ENCODE assay signal across 1 cellular context in the genomic region with DNA sequence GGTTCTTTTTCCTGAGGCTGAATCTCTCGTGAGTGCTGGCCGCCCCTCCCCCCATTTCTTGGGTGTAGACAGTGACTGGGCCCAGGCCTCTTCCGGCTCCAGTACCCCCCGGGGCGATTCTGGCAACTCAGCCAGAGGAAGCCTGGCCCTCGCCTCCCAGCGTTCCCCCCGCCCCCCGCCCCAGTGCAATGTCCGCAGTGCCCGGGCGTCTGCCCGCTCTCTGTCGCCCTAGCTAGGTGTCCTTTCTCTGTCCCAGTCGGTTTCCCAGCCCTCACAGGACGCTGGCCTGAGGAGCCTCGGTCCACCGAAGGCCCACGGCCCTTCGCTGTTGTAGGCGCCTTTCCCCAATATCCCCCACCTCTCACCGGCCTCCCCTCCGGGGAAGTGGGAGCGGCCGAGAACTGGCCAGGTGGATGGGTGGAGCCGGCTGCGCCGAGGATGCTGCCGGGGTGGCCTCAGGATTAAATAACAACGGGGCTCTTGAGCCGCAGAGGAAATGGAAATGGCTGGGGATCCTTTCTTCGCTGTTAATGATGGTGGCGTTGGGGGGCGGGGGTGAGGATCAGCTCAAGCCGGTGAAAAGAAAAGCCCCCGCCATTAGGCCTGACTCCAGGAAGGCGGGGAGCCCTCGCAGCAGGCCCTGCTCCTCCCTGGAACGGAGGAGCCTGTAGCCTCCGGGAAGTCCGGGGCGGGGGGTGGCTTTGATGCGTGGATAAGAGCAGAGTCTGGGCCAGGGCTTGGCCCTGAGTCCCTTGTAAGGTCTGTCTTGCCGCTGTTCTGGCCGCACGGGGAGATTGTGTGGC.
A peak's percentile ranks its signal among the peaks of the same experiment; 100 is the strongest.
TF ChIP-seq lines count a peak whose summit lies in the region.

No MANE protein-coding gene starts in this region.

TF ChIP-seq in HepG2, 621 proteins besides CTCF, POLR2A, EP300 and RAD21 (continued from another document and continues in another):
- 0 out of 2 replicates have a peak, but pooled peaks have one; percentile 27 for TF ChIP-seq ZNF441 (CRISPR knock-in tag; IDR thresholded peaks at IDR 0.05; ENCODE audit: borderline replicate concordance)
- TF ChIP-seq, protein P1, sequence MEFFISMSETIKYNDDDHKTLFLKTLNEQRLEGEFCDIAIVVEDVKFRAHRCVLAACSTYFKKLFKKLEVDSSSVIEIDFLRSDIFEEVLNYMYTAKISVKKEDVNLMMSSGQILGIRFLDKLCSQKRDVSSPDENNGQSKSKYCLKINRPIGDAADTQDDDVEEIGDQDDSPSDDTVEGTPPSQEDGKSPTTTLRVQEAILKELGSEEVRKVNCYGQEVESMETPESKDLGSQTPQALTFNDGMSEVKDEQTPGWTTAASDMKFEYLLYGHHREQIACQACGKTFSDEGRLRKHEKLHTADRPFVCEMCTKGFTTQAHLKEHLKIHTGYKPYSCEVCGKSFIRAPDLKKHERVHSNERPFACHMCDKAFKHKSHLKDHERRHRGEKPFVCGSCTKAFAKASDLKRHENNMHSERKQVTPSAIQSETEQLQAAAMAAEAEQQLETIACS (CRISPR knock-in tag; IDR thresholded peaks at IDR 0.05): no peak
- TF ChIP-seq POLR2G (IDR thresholded peaks at IDR 0.05; ENCODE audit: low read depth, low read length): peak; percentile 71
- TF ChIP-seq EZH2 (conservative IDR thresholded peaks at IDR 0.05; ENCODE audit: low read depth, low read length): no peak
- no peak for TF ChIP-seq ZNF775 (CRISPR knock-in tag; IDR thresholded peaks at IDR 0.05; ENCODE audit: borderline replicate concordance)
- no peak for TF ChIP-seq HOXA5 (CRISPR knock-in tag; IDR thresholded peaks at IDR 0.05)
- 0 out of 2 replicates have a peak, but pooled peaks have one; percentile 58 for TF ChIP-seq WIZ (CRISPR knock-in tag; IDR thresholded peaks at IDR 0.05)
- no peak for TF ChIP-seq NFE2 (CRISPR knock-in tag; IDR thresholded peaks at IDR 0.05)
- peak; percentile 8; the same call in 1 of the 2 replicates for TF ChIP-seq KAT7 (CRISPR knock-in tag; IDR thresholded peaks at IDR 0.05; ENCODE audit: borderline replicate concordance)
- TF ChIP-seq HDAC6 (IDR thresholded peaks at IDR 0.05; ENCODE audit: low read depth, low read length): no peak
- TF ChIP-seq, protein P2, sequence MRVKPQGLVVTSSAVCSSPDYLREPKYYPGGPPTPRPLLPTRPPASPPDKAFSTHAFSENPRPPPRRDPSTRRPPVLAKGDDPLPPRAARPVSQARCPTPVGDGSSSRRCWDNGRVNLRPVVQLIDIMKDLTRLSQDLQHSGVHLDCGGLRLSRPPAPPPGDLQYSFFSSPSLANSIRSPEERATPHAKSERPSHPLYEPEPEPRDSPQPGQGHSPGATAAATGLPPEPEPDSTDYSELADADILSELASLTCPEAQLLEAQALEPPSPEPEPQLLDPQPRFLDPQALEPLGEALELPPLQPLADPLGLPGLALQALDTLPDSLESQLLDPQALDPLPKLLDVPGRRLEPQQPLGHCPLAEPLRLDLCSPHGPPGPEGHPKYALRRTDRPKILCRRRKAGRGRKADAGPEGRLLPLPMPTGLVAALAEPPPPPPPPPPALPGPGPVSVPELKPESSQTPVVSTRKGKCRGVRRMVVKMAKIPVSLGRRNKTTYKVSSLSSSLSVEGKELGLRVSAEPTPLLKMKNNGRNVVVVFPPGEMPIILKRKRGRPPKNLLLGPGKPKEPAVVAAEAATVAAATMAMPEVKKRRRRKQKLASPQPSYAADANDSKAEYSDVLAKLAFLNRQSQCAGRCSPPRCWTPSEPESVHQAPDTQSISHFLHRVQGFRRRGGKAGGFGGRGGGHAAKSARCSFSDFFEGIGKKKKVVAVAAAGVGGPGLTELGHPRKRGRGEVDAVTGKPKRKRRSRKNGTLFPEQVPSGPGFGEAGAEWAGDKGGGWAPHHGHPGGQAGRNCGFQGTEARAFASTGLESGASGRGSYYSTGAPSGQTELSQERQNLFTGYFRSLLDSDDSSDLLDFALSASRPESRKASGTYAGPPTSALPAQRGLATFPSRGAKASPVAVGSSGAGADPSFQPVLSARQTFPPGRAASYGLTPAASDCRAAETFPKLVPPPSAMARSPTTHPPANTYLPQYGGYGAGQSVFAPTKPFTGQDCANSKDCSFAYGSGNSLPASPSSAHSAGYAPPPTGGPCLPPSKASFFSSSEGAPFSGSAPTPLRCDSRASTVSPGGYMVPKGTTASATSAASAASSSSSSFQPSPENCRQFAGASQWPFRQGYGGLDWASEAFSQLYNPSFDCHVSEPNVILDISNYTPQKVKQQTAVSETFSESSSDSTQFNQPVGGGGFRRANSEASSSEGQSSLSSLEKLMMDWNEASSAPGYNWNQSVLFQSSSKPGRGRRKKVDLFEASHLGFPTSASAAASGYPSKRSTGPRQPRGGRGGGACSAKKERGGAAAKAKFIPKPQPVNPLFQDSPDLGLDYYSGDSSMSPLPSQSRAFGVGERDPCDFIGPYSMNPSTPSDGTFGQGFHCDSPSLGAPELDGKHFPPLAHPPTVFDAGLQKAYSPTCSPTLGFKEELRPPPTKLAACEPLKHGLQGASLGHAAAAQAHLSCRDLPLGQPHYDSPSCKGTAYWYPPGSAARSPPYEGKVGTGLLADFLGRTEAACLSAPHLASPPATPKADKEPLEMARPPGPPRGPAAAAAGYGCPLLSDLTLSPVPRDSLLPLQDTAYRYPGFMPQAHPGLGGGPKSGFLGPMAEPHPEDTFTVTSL (CRISPR knock-in tag; IDR thresholded peaks at IDR 0.05; ENCODE audit: borderline replicate concordance): peak; percentile 46; the same call in 1 of the 2 replicates
- no peak for TF ChIP-seq KLF11 (CRISPR knock-in tag; IDR thresholded peaks at IDR 0.05)
- TF ChIP-seq ZNF773 (CRISPR knock-in tag; IDR thresholded peaks at IDR 0.05; ENCODE audit: borderline replicate concordance): no peak
- no peak for TF ChIP-seq ZNF253 (CRISPR knock-in tag; IDR thresholded peaks at IDR 0.05; ENCODE audit: borderline replicate concordance)
- no peak; the same call in 1 of the 2 replicates for TF ChIP-seq BRD4 (CRISPR knock-in tag; IDR thresholded peaks at IDR 0.05)
- no peak for TF ChIP-seq NR2F6 (IDR thresholded peaks at IDR 0.05)
- TF ChIP-seq NR2F6 (CRISPR knock-in tag; IDR thresholded peaks at IDR 0.05): no peak
- peak; percentile 68 for TF ChIP-seq HDAC1 (CRISPR knock-in tag; IDR thresholded peaks at IDR 0.05)
- no peak for TF ChIP-seq ZNF33B (CRISPR knock-in tag; IDR thresholded peaks at IDR 0.05)
- no peak for TF ChIP-seq CHD4 (IDR thresholded peaks at IDR 0.05; ENCODE audit: borderline replicate concordance, low read length)
- no peak for TF ChIP-seq ZNF569 (CRISPR knock-in tag; IDR thresholded peaks at IDR 0.05; ENCODE audit: borderline replicate concordance)
- peak; percentile 23; the same call in 1 of the 2 replicates for TF ChIP-seq TBX2 (CRISPR knock-in tag; IDR thresholded peaks at IDR 0.05; ENCODE audit: borderline replicate concordance)
- TF ChIP-seq ATRX (CRISPR knock-in tag; IDR thresholded peaks at IDR 0.05; ENCODE audit: borderline replicate concordance): no peak
- no peak for TF ChIP-seq AFF4 (CRISPR knock-in tag; IDR thresholded peaks at IDR 0.05)
- TF ChIP-seq DR1 (CRISPR knock-in tag; IDR thresholded peaks at IDR 0.05): no peak
- TF ChIP-seq IKZF4 (CRISPR knock-in tag; IDR thresholded peaks at IDR 0.05; ENCODE audit: borderline replicate concordance, low read depth, not compliant biosample characterization): peak; percentile 16
- TF ChIP-seq ZNF740 (CRISPR knock-in tag; IDR thresholded peaks at IDR 0.05): no peak; the same call in 1 of the 2 replicates
- TF ChIP-seq PPARG (CRISPR knock-in tag; conservative IDR thresholded peaks at IDR 0.05): no peak
- TF ChIP-seq, protein P3, sequence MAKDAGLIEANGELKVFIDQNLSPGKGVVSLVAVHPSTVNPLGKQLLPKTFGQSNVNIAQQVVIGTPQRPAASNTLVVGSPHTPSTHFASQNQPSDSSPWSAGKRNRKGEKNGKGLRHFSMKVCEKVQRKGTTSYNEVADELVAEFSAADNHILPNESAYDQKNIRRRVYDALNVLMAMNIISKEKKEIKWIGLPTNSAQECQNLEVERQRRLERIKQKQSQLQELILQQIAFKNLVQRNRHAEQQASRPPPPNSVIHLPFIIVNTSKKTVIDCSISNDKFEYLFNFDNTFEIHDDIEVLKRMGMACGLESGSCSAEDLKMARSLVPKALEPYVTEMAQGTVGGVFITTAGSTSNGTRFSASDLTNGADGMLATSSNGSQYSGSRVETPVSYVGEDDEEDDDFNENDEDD (CRISPR knock-in tag; IDR thresholded peaks at IDR 0.05; ENCODE audit: borderline replicate concordance): no peak
- TF ChIP-seq SRF (IDR thresholded peaks at IDR 0.05; ENCODE audit: low read depth, low read length): no peak
- 0 out of 2 replicates have a peak, but pooled peaks have one; percentile 17 for TF ChIP-seq ZBTB7A (CRISPR knock-in tag; IDR thresholded peaks at IDR 0.05)
- no peak for TF ChIP-seq ZNF768 (CRISPR knock-in tag; IDR thresholded peaks at IDR 0.05)
- TF ChIP-seq RXRB (CRISPR knock-in tag; IDR thresholded peaks at IDR 0.05; ENCODE audit: borderline replicate concordance): no peak; the same call in 1 of the 2 replicates
- TF ChIP-seq, protein P4, sequence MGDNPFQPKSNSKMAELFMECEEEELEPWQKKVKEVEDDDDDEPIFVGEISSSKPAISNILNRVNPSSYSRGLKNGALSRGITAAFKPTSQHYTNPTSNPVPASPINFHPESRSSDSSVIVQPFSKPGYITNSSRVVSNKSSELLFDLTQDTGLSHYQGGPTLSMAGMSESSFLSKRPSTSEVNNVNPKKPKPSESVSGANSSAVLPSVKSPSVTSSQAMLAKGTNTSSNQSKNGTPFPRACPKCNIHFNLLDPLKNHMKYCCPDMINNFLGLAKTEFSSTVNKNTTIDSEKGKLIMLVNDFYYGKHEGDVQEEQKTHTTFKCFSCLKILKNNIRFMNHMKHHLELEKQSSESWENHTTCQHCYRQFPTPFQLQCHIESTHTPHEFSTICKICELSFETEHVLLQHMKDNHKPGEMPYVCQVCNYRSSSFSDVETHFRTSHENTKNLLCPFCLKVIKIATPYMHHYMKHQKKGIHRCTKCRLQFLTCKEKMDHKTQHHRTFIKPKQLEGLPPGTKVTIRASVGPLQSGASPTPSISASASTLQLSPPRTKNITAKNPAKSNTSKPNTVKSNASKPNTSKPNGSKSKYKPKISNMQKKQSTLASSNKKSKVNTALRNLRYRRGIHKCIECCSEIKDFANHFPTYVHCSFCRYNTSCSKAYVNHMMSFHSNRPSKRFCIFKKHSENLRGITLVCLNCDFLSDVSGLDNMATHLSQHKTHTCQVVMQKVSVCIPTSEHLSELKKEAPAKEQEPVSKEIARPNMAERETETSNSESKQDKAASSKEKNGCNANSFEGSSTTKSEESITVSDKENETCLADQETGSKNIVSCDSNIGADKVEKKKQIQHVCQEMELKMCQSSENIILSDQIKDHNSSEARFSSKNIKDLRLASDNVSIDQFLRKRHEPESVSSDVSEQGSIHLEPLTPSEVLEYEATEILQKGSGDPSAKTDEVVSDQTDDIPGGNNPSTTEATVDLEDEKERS (CRISPR knock-in tag; IDR thresholded peaks at IDR 0.05): peak; percentile 2
- TF ChIP-seq ZNF776 (CRISPR knock-in tag; IDR thresholded peaks at IDR 0.05): no peak
- TF ChIP-seq ZNF205 (CRISPR knock-in tag; IDR thresholded peaks at IDR 0.05): no peak
- no peak for TF ChIP-seq ZNF44 (CRISPR knock-in tag; IDR thresholded peaks at IDR 0.05)
- TF ChIP-seq AGO2 (optimal IDR thresholded peaks at IDR 0.05; ENCODE audit: low read depth, low read length): peak; percentile 86
- peak; percentile 23; the same call in 1 of the 2 replicates for TF ChIP-seq IRF2 (CRISPR knock-in tag; IDR thresholded peaks at IDR 0.05)
- no peak for TF ChIP-seq NRL (CRISPR knock-in tag; IDR thresholded peaks at IDR 0.05; ENCODE audit: borderline replicate concordance)
- TF ChIP-seq SKI (IDR thresholded peaks at IDR 0.05; ENCODE audit: partially characterized antibody): no peak
- TF ChIP-seq JUN (CRISPR knock-in tag; IDR thresholded peaks at IDR 0.05): no peak
- no peak for TF ChIP-seq MEIS2 (CRISPR knock-in tag; IDR thresholded peaks at IDR 0.05)
- no peak for TF ChIP-seq ZNF230 (CRISPR knock-in tag; IDR thresholded peaks at IDR 0.05)
- 0 out of 2 replicates have a peak, but pooled peaks have one; percentile 24 for TF ChIP-seq GLI4 (CRISPR knock-in tag; IDR thresholded peaks at IDR 0.05; ENCODE audit: borderline replicate concordance)
- no peak for TF ChIP-seq ZSCAN9 (CRISPR knock-in tag; IDR thresholded peaks at IDR 0.05; ENCODE audit: borderline replicate concordance)
- TF ChIP-seq, protein P5, sequence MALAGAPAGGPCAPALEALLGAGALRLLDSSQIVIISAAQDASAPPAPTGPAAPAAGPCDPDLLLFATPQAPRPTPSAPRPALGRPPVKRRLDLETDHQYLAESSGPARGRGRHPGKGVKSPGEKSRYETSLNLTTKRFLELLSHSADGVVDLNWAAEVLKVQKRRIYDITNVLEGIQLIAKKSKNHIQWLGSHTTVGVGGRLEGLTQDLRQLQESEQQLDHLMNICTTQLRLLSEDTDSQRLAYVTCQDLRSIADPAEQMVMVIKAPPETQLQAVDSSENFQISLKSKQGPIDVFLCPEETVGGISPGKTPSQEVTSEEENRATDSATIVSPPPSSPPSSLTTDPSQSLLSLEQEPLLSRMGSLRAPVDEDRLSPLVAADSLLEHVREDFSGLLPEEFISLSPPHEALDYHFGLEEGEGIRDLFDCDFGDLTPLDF (CRISPR knock-in tag; IDR thresholded peaks at IDR 0.05): no peak
- peak; percentile 21; the same call in 1 of the 2 replicates for TF ChIP-seq ZNF879 (CRISPR knock-in tag; IDR thresholded peaks at IDR 0.05)
- TF ChIP-seq NPAS2 (CRISPR knock-in tag; IDR thresholded peaks at IDR 0.05; ENCODE audit: borderline replicate concordance): no peak
